ENCODE assay signal across 8 cellular contexts in the genomic region with DNA sequence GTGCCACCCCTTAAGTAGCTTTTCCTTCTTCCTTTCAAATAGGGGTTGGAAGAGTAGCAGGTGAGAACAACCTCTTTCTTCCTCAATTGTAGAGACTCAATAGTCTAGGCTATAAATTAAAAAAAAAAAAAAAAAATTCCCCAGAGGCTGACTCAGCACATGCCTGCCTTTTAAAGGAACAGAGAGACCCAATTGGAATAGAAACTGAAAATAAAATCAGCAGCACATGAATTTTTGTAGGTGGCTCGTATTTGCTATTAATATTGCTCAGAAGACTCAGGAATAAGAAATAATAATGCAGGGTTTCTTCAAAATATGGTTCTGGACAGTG. TPM values are rescaled to one million over a fixed set of nuclear protein-coding genes. Genes with fewer than 3 reads are reported as not detected.
DNase-seq lines count a peak whose midpoint lies in the region; TF ChIP-seq lines count a peak whose summit lies in the region.

No MANE protein-coding gene starts in this region.

- H3K27ac Mint-ChIP-seq in activated CD4-positive, alpha-beta T cell treated with anti-CD3 and anti-CD28 coated beads, Interleukin-2, amount 10 ng/mL, durations not matched to agents 24 days and 14 days = peak overlapping the region; percentile 81
- H3K27ac Mint-ChIP-seq in dendritic cell treated with granulocyte-macrophage colony-stimulating factor and Interleukin-4, amounts not matched to agents 40 ng/mL and 50 ng/mL, for 4 days = peak overlapping the region; percentile 66

- peaks cover 31% of the 10 kb centered on the region for H3K36me3 Mint-ChIP-seq in activated CD4-positive, alpha-beta T cell treated with anti-CD3 and anti-CD28 coated beads, Interleukin-2, amount 10 ng/mL, durations not matched to agents 24 days and 14 days (ENCODE audit: low read depth)
- H3K36me3 Mint-ChIP-seq in dendritic cell treated with granulocyte-macrophage colony-stimulating factor and Interleukin-4, amounts not matched to agents 40 ng/mL and 50 ng/mL, for 4 days (ENCODE audit: low read depth) = peaks cover 7% of the 10 kb centered on the region

- H3K4me1 ChIP-seq in neutrophil (ENCODE audit: control insufficient read depth in 1 of 2, insufficient read depth in 1 of 2, low read depth in 1 of 2, low read length in 1 of 2) = peaks cover 51 to 53% of the 10 kb centered on the region in 2 experiments

- H3K4me3 ChIP-seq in neutrophil (ENCODE audit: low read depth in 1 of 2, low read length in 1 of 2) = no peak overlapping the region

- H3K27ac ChIP-seq in neutrophil = peak overlapping the region; percentile 69

- no peaks in the 10 kb centered on the region for H3K9me3 Mint-ChIP-seq in activated CD4-positive, alpha-beta T cell treated with anti-CD3 and anti-CD28 coated beads, Interleukin-2, amount 10 ng/mL, durations not matched to agents 24 days and 14 days
- H3K9me3 Mint-ChIP-seq in dendritic cell treated with granulocyte-macrophage colony-stimulating factor and Interleukin-4, amounts not matched to agents 40 ng/mL and 50 ng/mL, for 4 days = no peaks in the 10 kb centered on the region

- peak; percentile 75 for DNase-seq in activated CD4-positive, alpha-beta T cell treated with anti-CD3 and anti-CD28 coated beads, Interleukin-2, amount 10 ng/mL, durations not matched to agents 24 days and 14 days
- DNase-seq in activated CD4-positive, alpha-beta T cell treated with anti-CD3 and anti-CD28 coated beads for 1 hour = no peak
- peak; percentile 58 for DNase-seq in NCI-H2171 treated with DMSO at 0.1 percent for 48 hours (lab: John Stamatoyannopoulos, UW)
- no peak for DNase-seq in head of caudate nucleus
- DNase-seq in 8988T = no peak
- DNase-seq in activated CD8-positive, alpha-beta memory T cell treated with anti-CD3 and anti-CD28 coated beads, Interleukin-2, amount 50 U/mL, for 4 hours = no peak

- H3K9me3 ChIP-seq in neutrophil = no peaks in the 10 kb centered on the region

- no peaks in the 10 kb centered on the region for H3K27me3 Mint-ChIP-seq in activated CD4-positive, alpha-beta T cell treated with anti-CD3 and anti-CD28 coated beads, Interleukin-2, amount 10 ng/mL, durations not matched to agents 24 days and 14 days
- no peaks in the 10 kb centered on the region for H3K27me3 Mint-ChIP-seq in dendritic cell treated with granulocyte-macrophage colony-stimulating factor and Interleukin-4, amounts not matched to agents 40 ng/mL and 50 ng/mL, for 4 days

- no peaks in the 10 kb centered on the region for H3K36me3 ChIP-seq in neutrophil

- peaks cover 72% of the 10 kb centered on the region for H3K4me1 Mint-ChIP-seq in activated CD4-positive, alpha-beta T cell treated with anti-CD3 and anti-CD28 coated beads, Interleukin-2, amount 10 ng/mL, durations not matched to agents 24 days and 14 days
- peaks cover 84% of the 10 kb centered on the region for H3K4me1 Mint-ChIP-seq in dendritic cell treated with granulocyte-macrophage colony-stimulating factor and Interleukin-4, amounts not matched to agents 40 ng/mL and 50 ng/mL, for 4 days (ENCODE audit: low read depth)

- intact Hi-C loops in activated CD4-positive, alpha-beta T cell treated with anti-CD3 and anti-CD28 coated beads, Interleukin-2, amount 10 ng/mL, durations not matched to agents 24 days and 14 days (cut with micrococcal nuclease) = loop anchor here (1.0 to 5.0 kb wide), 5 partner anchors 7 to 57 kb away; a partner anchor contains a TSS
- intact Hi-C loops in dendritic cell treated with granulocyte-macrophage colony-stimulating factor and Interleukin-4, amounts not matched to agents 40 ng/mL and 50 ng/mL, for 4 days (cut with micrococcal nuclease) = loop anchor here (5.0 kb wide), 1 partner anchor 56 kb away; no protein-coding TSS in a partner anchor
- intact Hi-C loops in head of caudate nucleus (cut with DNase I) = no loop called here

- H3K27me3 ChIP-seq in neutrophil = no peaks in the 10 kb centered on the region

- H3K4me3 Mint-ChIP-seq in activated CD4-positive, alpha-beta T cell treated with anti-CD3 and anti-CD28 coated beads, Interleukin-2, amount 10 ng/mL, durations not matched to agents 24 days and 14 days = peak overlapping the region; percentile 86
- peak overlapping the region; percentile 59 for H3K4me3 Mint-ChIP-seq in dendritic cell treated with granulocyte-macrophage colony-stimulating factor and Interleukin-4, amounts not matched to agents 40 ng/mL and 50 ng/mL, for 4 days

- TF ChIP-seq CTCF in neutrophil (IDR thresholded peaks at IDR 0.05) = no peak

RNA-seq across cellular contexts. Expression of a gene that starts 19.3 kb away (rescaled TPM):
- 117 TPM in 2 replicates for total RNA-seq in activated CD4-positive, alpha-beta T cell treated with anti-CD3 and anti-CD28 coated beads, Interleukin-2, amount 10 ng/mL, durations not matched to agents 24 days and 14 days

Comparison
In these comparisons a context has a peak if more than half of its experiments do, and no peak if none do; other contexts are left out.
1. DNase-seq: peak in activated CD4-positive, alpha-beta T cell treated with anti-CD3 and anti-CD28 coated beads, Interleukin-2, amount 10 ng/mL, durations not matched to agents 24 days and 14 days (single experiment) and NCI-H2171 treated with DMSO at 0.1 percent for 48 hours (single experiment); none in activated CD4-positive, alpha-beta T cell treated with anti-CD3 and anti-CD28 coated beads for 1 hour (single experiment), head of caudate nucleus (0 of 42), 8988T (single experiment) and activated CD8-positive, alpha-beta memory T cell treated with anti-CD3 and anti-CD28 coated beads, Interleukin-2, amount 50 U/mL, for 4 hours (single experiment).